Comparison of ENCODE assay signal across 8 cellular contexts in the genomic region with DNA sequence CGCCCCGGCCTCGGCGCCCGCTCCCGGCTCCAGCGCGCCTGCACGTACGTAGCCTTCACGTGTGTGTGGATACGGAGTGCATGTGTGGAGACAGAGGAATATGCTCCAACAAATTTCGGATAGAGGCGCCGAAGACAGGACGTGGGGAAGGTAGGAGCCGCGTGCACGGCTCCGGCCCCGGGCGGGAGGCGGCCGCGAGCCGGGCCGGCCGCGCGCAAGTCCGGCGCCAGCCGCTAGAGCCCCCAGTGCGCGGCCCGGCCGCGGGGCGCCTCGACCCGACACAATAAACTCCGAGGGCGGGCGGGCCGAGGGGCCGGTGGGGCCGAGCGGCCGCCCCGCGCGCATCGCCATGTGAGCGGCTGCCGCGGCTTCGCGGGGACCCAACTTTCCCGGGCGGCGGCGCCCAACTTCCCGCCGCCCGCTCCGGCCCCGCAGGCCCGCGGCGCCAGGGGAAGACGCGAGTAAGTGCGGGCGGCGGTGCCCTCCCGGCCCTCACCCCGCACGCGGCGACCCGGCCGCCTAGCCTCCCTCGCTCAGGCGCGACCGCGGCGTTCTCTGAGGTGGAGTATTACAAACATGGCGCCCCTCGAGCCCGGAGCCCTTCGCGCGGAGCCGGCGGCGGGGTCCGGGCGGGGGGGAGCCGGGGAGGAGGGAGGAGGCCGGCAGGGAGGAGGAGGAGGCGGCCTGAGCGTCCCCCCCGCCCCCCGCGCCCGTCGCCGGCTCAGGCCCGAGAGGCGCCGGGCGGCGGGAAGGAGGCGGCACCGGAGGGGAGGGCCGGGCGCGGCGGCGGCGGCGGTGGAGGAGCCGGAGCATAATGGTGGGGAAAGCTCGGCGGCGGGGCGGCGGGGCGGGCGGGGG. TPM values are rescaled to one million over a fixed set of nuclear protein-coding genes. Genes with fewer than 3 reads are reported as not detected.
DNase-seq lines count a peak whose midpoint lies in the region; ATAC-seq and TF ChIP-seq lines count a peak whose summit lies in the region.

A gene (plus strand): TSS at position 713 of the 858 bp plus-strand sequence. CDS start 44,558 bp downstream, outside the sequence.

- peaks cover 24% of the 10 kb centered on the region for H3K4me1 ChIP-seq in BLaER1
- H3K4me1 ChIP-seq in left ventricle myocardium inferior: peaks cover 50% of the 10 kb centered on the region
- peaks cover 5 to 9% of the 10 kb centered on the region in 2 donors for H3K4me1 ChIP-seq in uterus

- H4K20me1 ChIP-seq in BLaER1 (peaks cover 39% of the 10 kb centered on the region), SU-DHL-6 (ENCODE audit: low read depth, low read length) (no peaks in the 10 kb centered on the region)

- H3K27ac ChIP-seq in BLaER1 (peak within 1 kb of the TSS; percentile 98), SU-DHL-6 (ENCODE audit: low read depth, low read length) (no peak within 1 kb of the TSS), left ventricle myocardium inferior (replicated peaks) (peak within 1 kb of the TSS; percentile 98), uterus (peak within 1 kb of the TSS; percentile 99)

- peak in 1 of 2 donors; percentile 12 for TF ChIP-seq POLR2A in uterus (IDR thresholded peaks at IDR 0.05)

- no peaks in the 10 kb centered on the region for H3F3A ChIP-seq in SU-DHL-6 (ENCODE audit: insufficient read depth)

- H3K9ac ChIP-seq in BLaER1 (peak within 1 kb of the TSS; percentile 98), SU-DHL-6 (ENCODE audit: low read length) (no peak within 1 kb of the TSS)

- no peaks in the 10 kb centered on the region for H3K36me3 ChIP-seq in BLaER1
- H3K36me3 ChIP-seq in SU-DHL-6 (ENCODE audit: low read length): no peaks in the 10 kb centered on the region
- no peaks in the 10 kb centered on the region for H3K36me3 ChIP-seq in left ventricle myocardium inferior
- H3K36me3 ChIP-seq in uterus: no peaks in the 10 kb centered on the region

- H3K4me2 ChIP-seq in BLaER1 (peak within 1 kb of the TSS; percentile 99), SU-DHL-6 (ENCODE audit: low read depth, low read length, poor library complexity, severe bottlenecking) (peak within 1 kb of the TSS; percentile 25)

- ATAC-seq in GM19035 (IDR thresholded peaks at IDR 0.05; ENCODE audit: unreplicated experiment) (peak; percentile 46), HG03342 (IDR thresholded peaks at IDR 0.05; ENCODE audit: unreplicated experiment) (peak; percentile 45)

- H2AFZ ChIP-seq in SU-DHL-6 (ENCODE audit: low read depth, low read length, severe bottlenecking): no peak within 1 kb of the TSS

- H3K4me3 ChIP-seq in BLaER1 (peak within 1 kb of the TSS; percentile 86), SU-DHL-6 (ENCODE audit: insufficient read depth, low read length, poor library complexity, severe bottlenecking) (no peak within 1 kb of the TSS), left ventricle myocardium inferior (peak within 1 kb of the TSS; percentile 85), uterus (peak within 1 kb of the TSS; percentile 61 to 94)

- no peaks in the 10 kb centered on the region for H3K9me2 ChIP-seq in SU-DHL-6 (replicated peaks; ENCODE audit: insufficient read depth, low read length)

- no peak for TF ChIP-seq CTCF in SU-DHL-6 (IDR thresholded peaks at IDR 0.05; ENCODE audit: insufficient read depth, low read length, poor library complexity, severe bottlenecking)
- TF ChIP-seq CTCF in left ventricle myocardium inferior (IDR thresholded peaks at IDR 0.05; ENCODE audit: borderline replicate concordance): peak; percentile 40
- peak in 1 of 4 experiments; percentile 45 for TF ChIP-seq CTCF in uterus (IDR thresholded peaks at IDR 0.05)

- H3K9me3 ChIP-seq in BLaER1: no peaks in the 10 kb centered on the region
- H3K9me3 ChIP-seq in SU-DHL-6 (ENCODE audit: insufficient read depth, low read length): no peaks in the 10 kb centered on the region
- no peaks in the 10 kb centered on the region for H3K9me3 ChIP-seq in left ventricle myocardium inferior (replicated peaks)
- no peaks in the 10 kb centered on the region for H3K9me3 ChIP-seq in uterus

- DNase-seq in amniotic epithelial cell (ENCODE audit: low read depth) (peak; percentile 51), left ventricle myocardium inferior (peak; percentile 76), pulmonary artery endothelial cell (ENCODE audit: low read depth, low spot score) (no peak), uterus (peak; percentile 63 to 73)

- intact Hi-C loops in left ventricle myocardium inferior (cut with micrococcal nuclease): no loop called here
- intact Hi-C loops in uterus (cut with DNase I; ENCODE audit: low total_unique reads): no loop called here

- no peaks in the 10 kb centered on the region for H3K79me2 ChIP-seq in SU-DHL-6 (ENCODE audit: insufficient read depth, low read length)

- H3K27me3 ChIP-seq in BLaER1 (no peaks in the 10 kb centered on the region; the same call in 1 of the 2 replicates), SU-DHL-6 (ENCODE audit: low read length) (no peaks in the 10 kb centered on the region), left ventricle myocardium inferior (ENCODE audit: low read depth) (no peaks in the 10 kb centered on the region), uterus (no peaks in the 10 kb centered on the region)

RNA-seq across cellular contexts. Expression of the gene that starts here (rescaled TPM):
- total RNA-seq in left ventricle myocardium inferior (79.6 TPM), pulmonary artery endothelial cell (53.2 and 59.6 TPM in 2 replicates), uterus (100 to 1,000 TPM in 2 of 4 donors, 10 to 100 TPM in 2; 54.1 to 122 (median 104) TPM)
